ENCODE assay signal across 1 cellular context in the genomic region with DNA sequence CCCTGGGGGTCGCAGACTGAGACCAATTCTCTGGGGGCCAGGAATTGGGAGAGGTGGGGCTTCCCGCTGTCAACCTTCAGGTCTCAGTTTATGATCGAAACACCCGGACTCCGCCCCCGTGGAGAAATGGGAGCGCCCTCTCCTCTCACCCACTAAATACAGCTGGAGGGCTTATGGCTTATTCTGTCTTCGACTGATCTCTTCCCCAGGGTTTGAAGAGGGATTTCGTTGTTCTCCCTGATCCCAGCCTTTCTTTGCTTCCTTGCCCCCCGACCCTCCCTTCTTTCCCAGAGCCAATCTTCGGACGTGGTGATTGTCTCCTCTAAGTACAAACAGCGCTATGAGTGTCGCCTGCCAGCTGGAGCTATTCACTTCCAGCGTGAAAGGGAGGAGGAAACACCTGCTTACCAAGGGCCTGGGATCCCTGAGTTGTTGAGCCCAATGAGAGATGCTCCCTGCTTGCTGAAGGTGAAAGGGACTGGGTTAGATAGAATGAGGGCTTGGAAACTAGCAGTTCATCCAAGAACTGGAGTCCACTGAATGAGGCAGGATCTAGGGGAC.
TF ChIP-seq lines count a peak whose summit lies in the region.

No MANE protein-coding gene starts in this region.

TF ChIP-seq in HEK293, 187 proteins besides CTCF, POLR2A, EP300 and RAD21 (continued from another document):
- TF ChIP-seq, protein P1, sequence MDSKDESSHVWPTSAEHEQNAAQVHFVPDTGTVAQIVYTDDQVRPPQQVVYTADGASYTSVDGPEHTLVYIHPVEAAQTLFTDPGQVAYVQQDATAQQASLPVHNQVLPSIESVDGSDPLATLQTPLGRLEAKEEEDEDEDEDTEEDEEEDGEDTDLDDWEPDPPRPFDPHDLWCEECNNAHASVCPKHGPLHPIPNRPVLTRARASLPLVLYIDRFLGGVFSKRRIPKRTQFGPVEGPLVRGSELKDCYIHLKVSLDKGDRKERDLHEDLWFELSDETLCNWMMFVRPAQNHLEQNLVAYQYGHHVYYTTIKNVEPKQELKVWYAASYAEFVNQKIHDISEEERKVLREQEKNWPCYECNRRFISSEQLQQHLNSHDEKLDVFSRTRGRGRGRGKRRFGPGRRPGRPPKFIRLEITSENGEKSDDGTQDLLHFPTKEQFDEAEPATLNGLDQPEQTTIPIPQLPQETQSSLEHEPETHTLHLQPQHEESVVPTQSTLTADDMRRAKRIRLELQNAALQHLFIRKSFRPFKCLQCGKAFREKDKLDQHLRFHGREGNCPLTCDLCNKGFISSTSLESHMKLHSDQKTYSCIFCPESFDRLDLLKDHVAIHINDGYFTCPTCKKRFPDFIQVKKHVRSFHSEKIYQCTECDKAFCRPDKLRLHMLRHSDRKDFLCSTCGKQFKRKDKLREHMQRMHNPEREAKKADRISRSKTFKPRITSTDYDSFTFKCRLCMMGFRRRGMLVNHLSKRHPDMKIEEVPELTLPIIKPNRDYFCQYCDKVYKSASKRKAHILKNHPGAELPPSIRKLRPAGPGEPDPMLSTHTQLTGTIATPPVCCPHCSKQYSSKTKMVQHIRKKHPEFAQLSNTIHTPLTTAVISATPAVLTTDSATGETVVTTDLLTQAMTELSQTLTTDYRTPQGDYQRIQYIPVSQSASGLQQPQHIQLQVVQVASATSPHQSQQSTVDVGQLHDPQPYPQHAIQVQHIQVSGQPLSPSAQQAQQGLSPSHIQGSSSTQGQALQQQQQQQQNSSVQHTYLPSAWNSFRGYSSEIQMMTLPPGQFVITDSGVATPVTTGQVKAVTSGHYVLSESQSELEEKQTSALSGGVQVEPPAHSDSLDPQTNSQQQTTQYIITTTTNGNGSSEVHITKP (tag by site-specific recombination; IDR thresholded peaks at IDR 0.05): peak; percentile 84
- 0 out of 2 replicates have a peak, but pooled peaks have one; percentile 9 for TF ChIP-seq ZFP69B (tag by site-specific recombination; IDR thresholded peaks at IDR 0.05)
- TF ChIP-seq ZNF433 (tag by site-specific recombination; IDR thresholded peaks at IDR 0.05; ENCODE audit: low read depth): no peak
- TF ChIP-seq, protein P2, sequence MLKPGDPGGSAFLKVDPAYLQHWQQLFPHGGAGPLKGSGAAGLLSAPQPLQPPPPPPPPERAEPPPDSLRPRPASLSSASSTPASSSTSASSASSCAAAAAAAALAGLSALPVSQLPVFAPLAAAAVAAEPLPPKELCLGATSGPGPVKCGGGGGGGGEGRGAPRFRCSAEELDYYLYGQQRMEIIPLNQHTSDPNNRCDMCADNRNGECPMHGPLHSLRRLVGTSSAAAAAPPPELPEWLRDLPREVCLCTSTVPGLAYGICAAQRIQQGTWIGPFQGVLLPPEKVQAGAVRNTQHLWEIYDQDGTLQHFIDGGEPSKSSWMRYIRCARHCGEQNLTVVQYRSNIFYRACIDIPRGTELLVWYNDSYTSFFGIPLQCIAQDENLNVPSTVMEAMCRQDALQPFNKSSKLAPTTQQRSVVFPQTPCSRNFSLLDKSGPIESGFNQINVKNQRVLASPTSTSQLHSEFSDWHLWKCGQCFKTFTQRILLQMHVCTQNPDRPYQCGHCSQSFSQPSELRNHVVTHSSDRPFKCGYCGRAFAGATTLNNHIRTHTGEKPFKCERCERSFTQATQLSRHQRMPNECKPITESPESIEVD (tag by site-specific recombination; IDR thresholded peaks at IDR 0.05): no peak
- no peak for TF ChIP-seq ZNF23 (tag by site-specific recombination; IDR thresholded peaks at IDR 0.05; ENCODE audit: borderline replicate concordance)
- TF ChIP-seq ZNF140 (tag by site-specific recombination; IDR thresholded peaks at IDR 0.05): no peak
- TF ChIP-seq, protein P3, sequence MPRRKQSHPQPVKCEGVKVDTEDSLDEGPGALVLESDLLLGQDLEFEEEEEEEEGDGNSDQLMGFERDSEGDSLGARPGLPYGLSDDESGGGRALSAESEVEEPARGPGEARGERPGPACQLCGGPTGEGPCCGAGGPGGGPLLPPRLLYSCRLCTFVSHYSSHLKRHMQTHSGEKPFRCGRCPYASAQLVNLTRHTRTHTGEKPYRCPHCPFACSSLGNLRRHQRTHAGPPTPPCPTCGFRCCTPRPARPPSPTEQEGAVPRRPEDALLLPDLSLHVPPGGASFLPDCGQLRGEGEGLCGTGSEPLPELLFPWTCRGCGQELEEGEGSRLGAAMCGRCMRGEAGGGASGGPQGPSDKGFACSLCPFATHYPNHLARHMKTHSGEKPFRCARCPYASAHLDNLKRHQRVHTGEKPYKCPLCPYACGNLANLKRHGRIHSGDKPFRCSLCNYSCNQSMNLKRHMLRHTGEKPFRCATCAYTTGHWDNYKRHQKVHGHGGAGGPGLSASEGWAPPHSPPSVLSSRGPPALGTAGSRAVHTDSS (tag by site-specific recombination; IDR thresholded peaks at IDR 0.05): no peak
- peak; percentile 12; the same call in 1 of the 2 replicates for TF ChIP-seq ZBTB20 (tag by site-specific recombination; IDR thresholded peaks at IDR 0.05)
- TF ChIP-seq, protein P4, sequence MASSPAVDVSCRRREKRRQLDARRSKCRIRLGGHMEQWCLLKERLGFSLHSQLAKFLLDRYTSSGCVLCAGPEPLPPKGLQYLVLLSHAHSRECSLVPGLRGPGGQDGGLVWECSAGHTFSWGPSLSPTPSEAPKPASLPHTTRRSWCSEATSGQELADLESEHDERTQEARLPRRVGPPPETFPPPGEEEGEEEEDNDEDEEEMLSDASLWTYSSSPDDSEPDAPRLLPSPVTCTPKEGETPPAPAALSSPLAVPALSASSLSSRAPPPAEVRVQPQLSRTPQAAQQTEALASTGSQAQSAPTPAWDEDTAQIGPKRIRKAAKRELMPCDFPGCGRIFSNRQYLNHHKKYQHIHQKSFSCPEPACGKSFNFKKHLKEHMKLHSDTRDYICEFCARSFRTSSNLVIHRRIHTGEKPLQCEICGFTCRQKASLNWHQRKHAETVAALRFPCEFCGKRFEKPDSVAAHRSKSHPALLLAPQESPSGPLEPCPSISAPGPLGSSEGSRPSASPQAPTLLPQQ (tag by site-specific recombination; IDR thresholded peaks at IDR 0.05): 0 out of 2 replicates have a peak, but pooled peaks have one; percentile 3
- TF ChIP-seq ZNF555 (tag by site-specific recombination; conservative IDR thresholded peaks at IDR 0.05): no peak
- no peak for TF ChIP-seq ZNF514 (tag by site-specific recombination; IDR thresholded peaks at IDR 0.05)
- no peak for TF ChIP-seq ZNF785 (tag by site-specific recombination; IDR thresholded peaks at IDR 0.05)
- TF ChIP-seq KLF1 (tag by site-specific recombination; IDR thresholded peaks at IDR 0.05): no peak
- 0 out of 2 replicates have a peak, but pooled peaks have one; percentile 37 for TF ChIP-seq ZNF501 (tag by site-specific recombination; IDR thresholded peaks at IDR 0.05)
- TF ChIP-seq EGR2 (tag by site-specific recombination; IDR thresholded peaks at IDR 0.05; ENCODE audit: low read depth): no peak
- no peak for TF ChIP-seq ZNF350 (tag by site-specific recombination; IDR thresholded peaks at IDR 0.05)
- TF ChIP-seq ZNF624 (tag by site-specific recombination; IDR thresholded peaks at IDR 0.05): no peak
